In the genomic region with DNA sequence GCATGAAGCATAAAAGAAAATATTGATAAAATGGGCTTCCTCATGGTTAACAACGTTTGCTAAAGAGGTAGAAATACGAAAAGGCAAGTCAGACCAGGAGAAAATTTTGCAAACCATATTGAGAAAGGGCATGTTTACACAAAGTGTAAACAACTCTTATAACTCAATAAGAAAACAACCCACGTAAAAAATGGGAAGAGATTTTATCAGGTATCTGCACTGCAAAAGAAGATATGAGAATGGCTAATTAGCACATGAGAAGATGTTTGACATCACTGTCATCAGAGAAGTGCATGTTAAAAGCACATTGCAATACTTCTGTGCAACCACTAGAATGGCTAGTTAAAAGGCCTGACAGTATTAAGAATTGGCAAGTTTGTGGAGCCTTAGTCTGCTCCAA, we compare ENCODE assay signal across 19 cellular contexts.
DNase-seq lines count a peak whose midpoint lies in the region; FAIRE-seq and TF ChIP-seq lines count a peak whose summit lies in the region.
"Had no signal": no experiment of that assay in that cellular context is flagged by ENCODE, and none has a peak within 500 bp of the region (broad histone marks: within the 10 kb centered on the region; RNA-seq: fewer than 3 reads in every experiment).

No MANE protein-coding gene starts in this region.

- no peak overlapping the region for H3K9ac ChIP-seq in H1 (replicated peaks in 1 of 4; ENCODE audit: extremely low read depth in 1 of 4, low read depth in 3 of 4, low read length in 3 of 4)
- H3K9ac ChIP-seq: GM23248, KMS-11 had no signal

- H2AK5ac ChIP-seq in H1 (ENCODE audit: low read depth, low read length) = no peak overlapping the region

- no peak for TF ChIP-seq EP300 in H1 (IDR thresholded peaks at IDR 0.05; ENCODE audit: borderline replicate concordance in 1 of 2, low read depth in 2 of 2, low read length in 2 of 2)

- H2AFZ ChIP-seq in H1 (ENCODE audit: low read length) = no peak overlapping the region
- H2AFZ ChIP-seq: GM23248 had no signal

- DNase-seq in GM12892 (ENCODE audit: insufficient read length) (no peak), H54 (ENCODE audit: insufficient read length, low spot score) (no peak), SK-N-DZ (ENCODE audit: low spot score) (peak; percentile 4), H1 (ENCODE audit: low read depth in 1 of 2, low spot score in 2 of 2) (no peak), NCI-H2171 treated with DMSO at 0.1 percent for 48 hours (lab: John Stamatoyannopoulos, UW) (no peak), epidermal melanocyte (ENCODE audit: insufficient read length, low spot score) (no peak)
- no peak for DNase-seq in activated naive CD4-positive, alpha-beta T cell treated with Interleukin-2 at 50 U/mL for 16 hours
- DNase-seq: ACHN; BE2C; C1 segment of cervical spinal cord; CD4-positive, CD25-positive, alpha-beta regulatory T cell; CD8-positive, alpha-beta memory T cell; COR-L47; DMS 273 treated with DMSO at 0.1 percent for 48 hours; DMS79; GDM1; GM23248; H9 had no signal

- TF ChIP-seq RAD21 in H1 (IDR thresholded peaks at IDR 0.05 in 1 of 2, conservative IDR thresholded peaks at IDR 0.05 in 1 of 2; ENCODE audit: low read depth in 2 of 2, low read length in 2 of 2) = no peak; a peak in 1 of 4 replicates

- CTCF ChIA-PET in H1 (lab: Charles Lee; ENCODE audit: partially characterized antibody) = interaction anchor here (1.8 kb wide), 1 partner anchor 36 kb away, joined by 3 read pairs; no protein-coding TSS in a partner anchor

- no peak overlapping the region for H3K27ac ChIP-seq in H1 (ENCODE audit: low read depth, low read length)
- H3K27ac ChIP-seq: GM23248, KMS-11 had no signal

- H3K4me1 ChIP-seq in H1 (replicated peaks in 1 of 4; ENCODE audit: control insufficient read depth in 3 of 4, insufficient read depth in 4 of 4, low read length in 3 of 4) = no peaks in the 10 kb centered on the region
- H3K4me1 ChIP-seq: BE2C had no signal

- peak in 1 of 3 experiments; percentile 9; a peak in 1 of 4 replicates for TF ChIP-seq CTCF in H1 (IDR thresholded peaks at IDR 0.05; ENCODE audit: control extremely low read depth in 1 of 3, insufficient read depth in 1 of 3, low read depth in 1 of 3, low read length in 3 of 3)

- H3K9me3 ChIP-seq in H1 (ENCODE audit: insufficient read depth in 2 of 2, low read depth in 1 of 2, low read length in 1 of 2) = no peaks in the 10 kb centered on the region
- H3K9me3 ChIP-seq: BE2C had no signal

- no peak overlapping the region for H3K23ac ChIP-seq in H1 (ENCODE audit: insufficient read length)

- no peak overlapping the region for H3K56ac ChIP-seq in H1 (replicated peaks; ENCODE audit: insufficient read length, low read depth, low read length)

- no peak overlapping the region for H2BK120ac ChIP-seq in H1 (replicated peaks; ENCODE audit: low read depth, low read length)

- no peak overlapping the region for H3K4ac ChIP-seq in H1 (replicated peaks; ENCODE audit: insufficient read length, low read depth, low read length)

- H4K5ac ChIP-seq in H1 (ENCODE audit: insufficient read length, low read depth, low read length) = no peak overlapping the region

- FAIRE-seq in GM12892 (lab: Jason Lieb, UNC) (peak; percentile 14), H54 (lab: Jason Lieb, UNC) (peak; percentile 53), H1 (lab: Jason Lieb, UNC) (peak; percentile 62)

- H4K8ac ChIP-seq in H1 (ENCODE audit: extremely low read depth, insufficient read depth, low read length) = no peak overlapping the region

- H3K36me3 ChIP-seq in H1 (ENCODE audit: control insufficient read depth in 2 of 4, insufficient read depth in 4 of 4, low read length in 3 of 4) = no peaks in the 10 kb centered on the region
- H3K36me3 ChIP-seq: BE2C had no signal

- no peak for TF ChIP-seq POLR2A in GM12892 (IDR thresholded peaks at IDR 0.05; ENCODE audit: low read depth, low read length)
- no peak for TF ChIP-seq POLR2A in H54 (IDR thresholded peaks at IDR 0.05; ENCODE audit: low read depth, low read length)
- TF ChIP-seq POLR2A in H1 (IDR thresholded peaks at IDR 0.05; ENCODE audit: control extremely low read depth in 1 of 2, low read depth in 2 of 2, low read length in 2 of 2) = no peak

- 81% methylated on average over 3 of the region's 3 CpGs; no CpG with 5 or more reads in 1 of the 2 experiments for WGBS in H1 (ENCODE audit: extremely low coverage in 1 of 2, insufficient coverage in 1 of 2, insufficient read length in 1 of 2, insufficient replicate concordance in 2 of 2, low coverage in 1 of 2, low lambda C conversion rate in 2 of 2, missing lambda C conversion rate in 1 of 2), 2 experiments

- POLR2A ChIA-PET in H1 (lab: Charles Lee; ENCODE audit: partially characterized antibody) = no interaction called here

- no peak overlapping the region for H2BK15ac ChIP-seq in H1 (ENCODE audit: low read length)

- no peak overlapping the region for H3K4me2 ChIP-seq in H1 (ENCODE audit: insufficient read depth in 1 of 2, low read depth in 2 of 2, low read length in 2 of 2)
- H3K4me2 ChIP-seq: KMS-11 had no signal

- no peaks in the 10 kb centered on the region for H3K79me1 ChIP-seq in H1 (ENCODE audit: low read depth, low read length)

- H3K18ac ChIP-seq in H1 (ENCODE audit: extremely low read depth, low read length) = no peak overlapping the region

- H3K4me3 ChIP-seq in H1 (ENCODE audit: extremely low read depth in 1 of 4, insufficient read depth in 2 of 4, low read depth in 3 of 4, low read length in 4 of 4) = no peak overlapping the region
- H3K4me3 ChIP-seq: GM23248 had no signal

- H4K20me1 ChIP-seq in H1 (replicated peaks in 1 of 2; ENCODE audit: control insufficient read depth in 1 of 2, insufficient read depth in 2 of 2, low read length in 2 of 2) = no peaks in the 10 kb centered on the region

- H3K14ac ChIP-seq in H1 (ENCODE audit: insufficient read length) = no peak overlapping the region

- no peak overlapping the region for H4K91ac ChIP-seq in H1 (replicated peaks; ENCODE audit: insufficient read length, low read length)

- no peak overlapping the region for H2BK20ac ChIP-seq in H1 (ENCODE audit: low read length)

- H3K79me2 ChIP-seq in H1 (ENCODE audit: control insufficient read depth in 1 of 2, insufficient read depth in 2 of 2, low read length in 2 of 2) = no peaks in the 10 kb centered on the region

- H2BK12ac ChIP-seq in H1 (ENCODE audit: low read depth, low read length) = no peak overlapping the region

- no peaks in the 10 kb centered on the region for H3K27me3 ChIP-seq in H1 (replicated peaks in 1 of 4; ENCODE audit: control insufficient read depth in 3 of 4, extremely low read depth in 1 of 4, insufficient read depth in 3 of 4, low read length in 3 of 4)
- H3K27me3 ChIP-seq: BE2C had no signal

- no peak overlapping the region for H2BK5ac ChIP-seq in H1 (ENCODE audit: low read depth, low read length)

- H3K23me2 ChIP-seq in H1 (ENCODE audit: low read depth, low read length) = no peaks in the 10 kb centered on the region

TF ChIP-seq in H1, 55 proteins besides CTCF, POLR2A, EP300 and RAD21:
- no peak for TF ChIP-seq TCF12 (IDR thresholded peaks at IDR 0.05; ENCODE audit: low read depth, low read length)
- TF ChIP-seq NANOG (IDR thresholded peaks at IDR 0.05; ENCODE audit: insufficient read depth, low read depth, low read length, poor library complexity, severe bottlenecking) = no peak
- TF ChIP-seq KDM1A (IDR thresholded peaks at IDR 0.05; ENCODE audit: borderline replicate concordance, low read length) = no peak
- no peak for TF ChIP-seq EGR1 (IDR thresholded peaks at IDR 0.05; ENCODE audit: borderline replicate concordance, low read depth, low read length)
- no peak for TF ChIP-seq SIX5 (IDR thresholded peaks at IDR 0.05; ENCODE audit: low read depth, low read length)
- no peak for TF ChIP-seq CBX5 (IDR thresholded peaks at IDR 0.05; ENCODE audit: low read depth, low read length)
- TF ChIP-seq, protein P1, sequence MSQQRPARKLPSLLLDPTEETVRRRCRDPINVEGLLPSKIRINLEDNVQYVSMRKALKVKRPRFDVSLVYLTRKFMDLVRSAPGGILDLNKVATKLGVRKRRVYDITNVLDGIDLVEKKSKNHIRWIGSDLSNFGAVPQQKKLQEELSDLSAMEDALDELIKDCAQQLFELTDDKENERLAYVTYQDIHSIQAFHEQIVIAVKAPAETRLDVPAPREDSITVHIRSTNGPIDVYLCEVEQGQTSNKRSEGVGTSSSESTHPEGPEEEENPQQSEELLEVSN (IDR thresholded peaks at IDR 0.05) = no peak
- TF ChIP-seq SP2 (IDR thresholded peaks at IDR 0.05; ENCODE audit: low read length) = no peak
- no peak for TF ChIP-seq YY1 (IDR thresholded peaks at IDR 0.05; ENCODE audit: low read depth, low read length)
- TF ChIP-seq TBP (IDR thresholded peaks at IDR 0.05; ENCODE audit: low read depth, low read length) = no peak
